In the genomic region with DNA sequence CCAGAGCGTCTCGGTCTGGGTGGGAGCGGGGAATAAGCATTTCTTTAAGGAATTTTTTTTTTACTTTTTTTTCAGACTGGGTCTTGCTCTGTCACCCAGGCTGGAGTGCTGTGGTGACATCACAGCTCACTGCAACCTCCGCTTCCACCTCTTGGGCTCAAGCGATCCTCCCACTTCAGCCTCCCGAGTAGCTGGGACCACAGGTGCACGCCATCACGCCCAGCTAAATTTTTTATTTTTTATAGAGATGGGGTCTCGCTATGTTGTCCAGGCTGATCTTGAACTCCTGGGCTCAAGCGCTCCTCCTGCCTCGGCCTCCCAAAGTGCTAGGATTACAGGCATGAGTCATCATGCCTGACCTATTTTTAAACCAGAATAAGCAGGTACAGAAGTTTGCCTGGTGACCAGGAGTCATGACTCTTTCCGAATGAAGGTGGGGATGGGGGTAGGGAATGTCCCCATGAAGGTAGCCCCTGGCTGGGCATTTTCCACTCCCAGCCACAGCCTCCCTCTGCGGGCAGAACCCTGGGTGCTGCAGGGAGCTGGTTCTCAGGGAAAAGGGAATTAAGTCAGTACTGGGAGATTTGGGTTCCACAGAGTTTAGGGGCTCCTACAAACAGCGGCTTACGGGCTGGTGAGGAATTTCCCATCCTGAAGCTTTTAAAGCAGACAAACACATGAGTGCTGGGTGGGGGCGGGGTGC, we compare ENCODE assay signal across 16 cellular contexts. TPM values are rescaled to one million over a fixed set of nuclear protein-coding genes. Genes with fewer than 3 reads are reported as not detected.
DNase-seq lines count a peak whose midpoint lies in the region; ATAC-seq and TF ChIP-seq lines count a peak whose summit lies in the region.
"Had no signal": no experiment of that assay in that cellular context is flagged by ENCODE, and none has a peak within 500 bp of the region (broad histone marks: within the 10 kb centered on the region; RNA-seq: fewer than 3 reads in every experiment).

No MANE protein-coding gene starts in this region.

- H3K27me3 ChIP-seq in Caco-2 (replicated peaks; ENCODE audit: control insufficient read depth, insufficient read depth, low read length) (no peaks in the 10 kb centered on the region), Peyer's patch (no peaks in the 10 kb centered on the region), fibroblast of lung (ENCODE audit: control insufficient read depth, insufficient read depth, low read length) (no peaks in the 10 kb centered on the region), prostate gland (replicated peaks; ENCODE audit: insufficient read depth) (no peaks in the 10 kb centered on the region)

- no peaks in the 10 kb centered on the region for H3K9me3 Mint-ChIP-seq in Caco-2 (ENCODE audit: unreplicated experiment)
- H3K9me3 Mint-ChIP-seq: activated naive CD8-positive, alpha-beta T cell treated with anti-CD3 and anti-CD28 coated beads for 36 hours; CD4-positive, alpha-beta T cell had no signal

- H3K27ac ChIP-seq in Peyer's patch (peak overlapping the region in 3 of 4 donors; percentile 27 to 78 (median 53)), fibroblast of lung (ENCODE audit: insufficient read depth, low read length) (peak overlapping the region; percentile 74), prostate gland (peak overlapping the region; percentile 54 to 76)
- H3K27ac ChIP-seq: HL-60 had no signal

- H2AFZ ChIP-seq in fibroblast of lung (ENCODE audit: low read length), result no peak overlapping the region

- intact Hi-C loops in Caco-2 (cut with micrococcal nuclease; ENCODE audit: unreplicated experiment) (no loop called here), prostate gland (cut with DNase I) (no loop called here), lower leg skin (cut with DNase I; ENCODE audit: low total_unique reads) (no loop called here)

- no peak for TF ChIP-seq POLR2A in Peyer's patch (IDR thresholded peaks at IDR 0.05)
- TF ChIP-seq POLR2A in prostate gland (IDR thresholded peaks at IDR 0.05), result no peak
- TF ChIP-seq POLR2A in lower leg skin (IDR thresholded peaks at IDR 0.05), result no peak

- H3K4me1 Mint-ChIP-seq in Caco-2 (ENCODE audit: low read depth, unreplicated experiment), result peaks cover 33% of the 10 kb centered on the region

- ATAC-seq in GM21515 (IDR thresholded peaks at IDR 0.05; ENCODE audit: unreplicated experiment) (no peak), HG03175 (IDR thresholded peaks at IDR 0.05; ENCODE audit: unreplicated experiment) (no peak)
- ATAC-seq: activated CD8-positive, alpha-beta memory T cell treated with anti-CD3 and anti-CD28 coated beads, Interleukin-2, amount 10 ng/mL, durations not matched to agents 7 days and 5 days had no signal

- POLR2A ChIA-PET in Caco-2 (lab: Charles Lee), result no interaction called here

- no peak overlapping the region for H3K9ac ChIP-seq in fibroblast of lung (ENCODE audit: insufficient read depth, low read length)

- H3K79me2 ChIP-seq in fibroblast of lung (ENCODE audit: control insufficient read depth, insufficient read depth, low read length), result no peaks in the 10 kb centered on the region

- H3K4me2 ChIP-seq in fibroblast of lung (ENCODE audit: extremely low read depth, insufficient read depth, low read length), result peak overlapping the region; percentile 93

- no peaks in the 10 kb centered on the region for H3K9me3 ChIP-seq in Caco-2
- no peaks in the 10 kb centered on the region for H3K9me3 ChIP-seq in Peyer's patch
- H3K9me3 ChIP-seq in fibroblast of lung (ENCODE audit: control insufficient read depth, insufficient read depth, low read depth, low read length), result no peaks in the 10 kb centered on the region
- no peaks in the 10 kb centered on the region for H3K9me3 ChIP-seq in prostate gland
- H3K9me3 ChIP-seq: left lung had no signal

- CTCF ChIA-PET in Caco-2 (lab: Charles Lee), result no interaction called here

- no peak overlapping the region for H3K4me3 Mint-ChIP-seq in Caco-2 (ENCODE audit: unreplicated experiment)
- H3K4me3 Mint-ChIP-seq: activated CD8-positive, alpha-beta memory T cell treated with anti-CD3 and anti-CD28 coated beads, Interleukin-2, amount 10 ng/mL, durations not matched to agents 7 days and 5 days; activated naive CD8-positive, alpha-beta T cell treated with anti-CD3 and anti-CD28 coated beads for 36 hours; CD4-positive, alpha-beta T cell had no signal

- TF ChIP-seq CTCF in Caco-2 (IDR thresholded peaks at IDR 0.05; ENCODE audit: insufficient read depth in 1 of 2, low read depth in 1 of 2, low read length in 1 of 2, severe bottlenecking in 1 of 2, unreplicated experiment in 1 of 2), result no peak
- no peak for TF ChIP-seq CTCF in Peyer's patch (IDR thresholded peaks at IDR 0.05)
- TF ChIP-seq CTCF in fibroblast of lung (conservative IDR thresholded peaks at IDR 0.05 in 1 of 2, IDR thresholded peaks at IDR 0.05 in 1 of 2; ENCODE audit: low read depth in 1 of 2, low read length in 2 of 2), result no peak
- no peak for TF ChIP-seq CTCF in prostate gland (IDR thresholded peaks at IDR 0.05)
- no peak for TF ChIP-seq CTCF in lower leg skin (IDR thresholded peaks at IDR 0.05)

- no TSS peak for BruUV-seq in Caco-2 (replicated peaks; lab: Mats Ljungman, UMichigan)

- peaks cover 20% of the 10 kb centered on the region for H3K36me3 Mint-ChIP-seq in Caco-2 (ENCODE audit: insufficient read depth, unreplicated experiment)
- H3K36me3 Mint-ChIP-seq: activated CD8-positive, alpha-beta memory T cell treated with anti-CD3 and anti-CD28 coated beads, Interleukin-2, amount 10 ng/mL, durations not matched to agents 7 days and 5 days had no signal

- H3K4me1 ChIP-seq in Caco-2, result peaks cover 38% of the 10 kb centered on the region
- peaks cover 5 to 68% (median 17%) of the 10 kb centered on the region in 4 donors for H3K4me1 ChIP-seq in Peyer's patch
- peaks cover 15% of the 10 kb centered on the region for H3K4me1 ChIP-seq in fibroblast of lung (ENCODE audit: control insufficient read depth, extremely low read depth, insufficient read depth, low read length)
- H3K4me1 ChIP-seq in prostate gland (replicated peaks), result peaks cover 25% of the 10 kb centered on the region

- no peaks in the 10 kb centered on the region; the same call in 1 of the 2 replicates for H3K36me3 ChIP-seq in Caco-2 (ENCODE audit: control insufficient read depth, insufficient read depth, low read length)
- H3K36me3 ChIP-seq in Peyer's patch, result no peaks in the 10 kb centered on the region
- H3K36me3 ChIP-seq in fibroblast of lung (ENCODE audit: control insufficient read depth, insufficient read depth, low read length), result no peaks in the 10 kb centered on the region
- H3K36me3 ChIP-seq in prostate gland, result no peaks in the 10 kb centered on the region
- H3K36me3 ChIP-seq: left lung had no signal

- WGBS in prostate gland, result 80% methylated on average over 16 of the region's 16 CpGs
- WGBS in lower leg skin, 2 donors, result 83 to 88% methylated on average over 16 of the region's 16 CpGs

- DNase-seq in Caco-2 (peak in 1 of 2 experiments; percentile 32), Peyer's patch (peak in 1 of 3 donors; percentile 34), fibroblast of lung (ENCODE audit: low read depth in 2 of 2) (peak in 1 of 2 donors; percentile 21), prostate gland (ENCODE audit: low spot score) (no peak), lower leg skin (ENCODE audit: low spot score in 2 of 2) (no peak), dermis blood vessel endothelial cell (no peak)
- DNase-seq: activated CD8-positive, alpha-beta memory T cell treated with anti-CD3 and anti-CD28 coated beads, Interleukin-2, amount 10 ng/mL, durations not matched to agents 7 days and 5 days; CD4-positive, alpha-beta T cell; NCI-H1048; occipital lobe; stimulated activated CD4-positive, alpha-beta T cell treated with anti-CD3 and anti-CD28 coated beads, Interleukin-1b, Interleukin-23, amount 100 ng/mL, for 48 hours had no signal

- no peak overlapping the region for H3K4me3 ChIP-seq in Caco-2 (ENCODE audit: low read depth, low read length)
- H3K4me3 ChIP-seq in Peyer's patch, result no peak overlapping the region
- peak overlapping the region in 1 of 4 experiments; percentile 37 for H3K4me3 ChIP-seq in fibroblast of lung (replicated peaks in 1 of 4; ENCODE audit: control extremely low read depth in 1 of 4, insufficient read depth in 1 of 4, low read depth in 3 of 4, low read length in 4 of 4)
- H3K4me3 ChIP-seq in prostate gland, result no peak overlapping the region
- H3K4me3 ChIP-seq in lower leg skin (ENCODE audit: low read depth, poor library complexity, severe bottlenecking), result no peak overlapping the region
- H3K4me3 ChIP-seq: left lung had no signal

- H3K27ac Mint-ChIP-seq in Caco-2 (ENCODE audit: unreplicated experiment), result peak overlapping the region; percentile 77
- H3K27ac Mint-ChIP-seq: activated CD8-positive, alpha-beta memory T cell treated with anti-CD3 and anti-CD28 coated beads, Interleukin-2, amount 10 ng/mL, durations not matched to agents 7 days and 5 days; activated naive CD8-positive, alpha-beta T cell treated with anti-CD3 and anti-CD28 coated beads for 36 hours had no signal

- H4K20me1 ChIP-seq in fibroblast of lung (ENCODE audit: control insufficient read depth, extremely low read depth, insufficient read depth, low read length), result no peaks in the 10 kb centered on the region

- no peaks in the 10 kb centered on the region for H3K27me3 Mint-ChIP-seq in Caco-2 (ENCODE audit: insufficient read depth, unreplicated experiment)
- H3K27me3 Mint-ChIP-seq: activated naive CD8-positive, alpha-beta T cell treated with anti-CD3 and anti-CD28 coated beads for 36 hours; CD4-positive, alpha-beta T cell had no signal

RNA-seq across cellular contexts. Expression of a gene that starts 48.3 kb away (rescaled TPM):
- 48.1 and 55.4 TPM in 2 replicates for total RNA-seq in Caco-2 (2022)
- total RNA-seq in Peyer's patch, result 10 to 100 TPM; 11.9 to 29.7 (median 22.2) TPM
- 26.2 and 30.4 TPM in 2 replicates for total RNA-seq in fibroblast of lung
- polyA plus RNA-seq in fibroblast of lung, result 8.3 and 10.2 TPM in 2 replicates
- 15.0 and 19.1 TPM in 2 replicates for polyA plus RNA-seq in fibroblast of lung (2012)
- 42.7 and 49.3 TPM in 2 replicates for polyA minus RNA-seq in fibroblast of lung (ENCODE audit: low replicate concordance)
- 10 to 100 TPM; 29.1 to 41.9 TPM for total RNA-seq in prostate gland
- 10 to 100 TPM in 3 of 4 donors, 1 to 10 TPM in 1; 9.1 to 28.0 (median 22.3) TPM for total RNA-seq in lower leg skin
- total RNA-seq in dermis blood vessel endothelial cell, result 44.9 and 61.8 TPM in 2 replicates

RNA-seq across cellular contexts. Expression of a gene that starts 49.1 kb away (rescaled TPM):
- 3.7 and 3.9 TPM in 2 replicates for total RNA-seq in Caco-2 (2022)
- 10 to 100 TPM in 2 of 4 donors, 1 to 10 TPM in 2; 2.8 to 54.5 (median 7.8) TPM for total RNA-seq in Peyer's patch
- total RNA-seq in fibroblast of lung, result 1.5 and 2.1 TPM in 2 replicates
- 0.53 and 0.96 TPM in 2 replicates for polyA plus RNA-seq in fibroblast of lung
- polyA plus RNA-seq in fibroblast of lung (2012), result 1.9 and 2.6 TPM in 2 replicates
- polyA minus RNA-seq in fibroblast of lung (ENCODE audit: low replicate concordance), result 0.20 and 0.26 TPM in 2 replicates
- total RNA-seq in prostate gland, result 10 to 100 TPM; 11.8 to 19.7 TPM
- 1 to 10 TPM; 1.2 to 5.8 (median 2.1) TPM for total RNA-seq in lower leg skin
- total RNA-seq in dermis blood vessel endothelial cell, result 1.4 and 2.2 TPM in 2 replicates
